8 cellular contexts compared by ENCODE assay signal in genomic region chr12:12696562-12697383, GRCh38. TPM values are rescaled to one million over a fixed set of nuclear protein-coding genes. Genes with fewer than 3 reads are reported as not detected.
DNase-seq lines count a peak whose midpoint lies in the region; ATAC-seq and TF ChIP-seq lines count a peak whose summit lies in the region.

No MANE protein-coding gene starts in this region.

- CTCF ChIA-PET in A673 (lab: Charles Lee), result interaction anchor here (0.7 kb wide), 1 partner anchor 121 kb away, joined by 4 read pairs; no protein-coding TSS in a partner anchor

- H3K9me3 ChIP-seq in A673 (ENCODE audit: low read depth, low read length, poor library complexity, severe bottlenecking), result no peaks in the 10 kb centered on the region

- TF ChIP-seq CTCF in A673 (conservative IDR thresholded peaks at IDR 0.05; ENCODE audit: low read depth, low read length), result no peak
- no peak for TF ChIP-seq CTCF in choroid plexus epithelial cell (conservative IDR thresholded peaks at IDR 0.05; ENCODE audit: low read depth, low read length)

- BruUV-seq in A673 (replicated peaks; lab: Mats Ljungman, UMichigan), result TSS peak; percentile 94

- DNase-seq in A673 (ENCODE audit: low spot score) (peak; percentile 90), NCI-H226 (peak; percentile 61), choroid plexus epithelial cell (ENCODE audit: low read depth) (peak; percentile 93), kidney tubule cell (ENCODE audit: low spot score) (peak; percentile 86)
- DNase-seq in activated CD4-positive, alpha-beta T cell treated with anti-CD3 and anti-CD28 coated beads for 24 hours (ENCODE audit: low read depth in 2 of 2), result peak; percentile 76 to 81
- peak; percentile 72 to 83 (median 82) for DNase-seq in stimulated activated CD4-positive, alpha-beta T cell treated with anti-CD3 and anti-CD28 coated beads, Interleukin-1b, Interleukin-23, amount 100 ng/mL, for 24 hours (ENCODE audit: low read depth in 4 of 4, low spot score in 1 of 4)

- H3K4me3 ChIP-seq in A673 (ENCODE audit: low read depth, low read length, poor library complexity, severe bottlenecking), result peak overlapping the region; percentile 54
- peak overlapping the region; percentile 67 for H3K4me3 ChIP-seq in choroid plexus epithelial cell (ENCODE audit: low read depth, low read length)

- H3K27ac ChIP-seq in A673 (ENCODE audit: low read depth, low read length, poor library complexity, severe bottlenecking), result peak overlapping the region; percentile 88

- POLR2A ChIA-PET in A673 (lab: Charles Lee; ENCODE audit: low non-redundant PET), result no interaction called here

- H3K4me1 ChIP-seq in A673 (ENCODE audit: insufficient read depth, low read length, poor library complexity, severe bottlenecking), result peaks cover 9% of the 10 kb centered on the region

- intact Hi-C loops in A673 (cut with micrococcal nuclease; ENCODE audit: unreplicated experiment), result no loop called here

- peak; percentile 68 for ATAC-seq in GM18870 (IDR thresholded peaks at IDR 0.05; ENCODE audit: unreplicated experiment)
- peak; percentile 67 for ATAC-seq in HG03135 (IDR thresholded peaks at IDR 0.05; ENCODE audit: unreplicated experiment)

- H3K27me3 ChIP-seq in A673 (replicated peaks; ENCODE audit: insufficient read depth, low read depth, low read length, poor library complexity), result no peaks in the 10 kb centered on the region

- H3K36me3 ChIP-seq in A673 (ENCODE audit: insufficient read depth, low read length, poor library complexity, severe bottlenecking), result no peaks in the 10 kb centered on the region

RNA-seq across cellular contexts. Expression of gene GPR19, which starts 0.8 kb away (rescaled TPM):
- 3.0 and 3.2 TPM in 2 replicates for total RNA-seq in A673 (2021)

RNA-seq across cellular contexts. Expression of gene CDKN1B, which starts 20.4 kb away (rescaled TPM):
- total RNA-seq in A673 (2021), result 38.7 and 42.7 TPM in 2 replicates

Comparison
In these comparisons a context has a peak if more than half of its experiments do, and no peak if none do; other contexts are left out.
1. Peak in every context shown above with its lines: DNase-seq, ATAC-seq, H3K4me3 ChIP-seq and H3K27ac ChIP-seq.